ENCODE assay signal across 10 cellular contexts in genomic region chr9:72557549-72557948, GRCh38. TPM values are rescaled to one million over a fixed set of nuclear protein-coding genes. Genes with fewer than 3 reads are reported as not detected.
DNase-seq lines count a peak whose midpoint lies in the region; ATAC-seq and TF ChIP-seq lines count a peak whose summit lies in the region.
"Had no signal": no experiment of that assay in that cellular context is flagged by ENCODE, and none has a peak within 500 bp of the region (broad histone marks: within the 10 kb centered on the region; RNA-seq: fewer than 3 reads in every experiment).

No MANE protein-coding gene starts in this region.

- ATAC-seq in GM21786 (IDR thresholded peaks at IDR 0.05; ENCODE audit: unreplicated experiment), result no peak

- no peaks in the 10 kb centered on the region for H3K36me3 ChIP-seq in OCI-LY7 (ENCODE audit: insufficient read depth, low read length)
- H3K36me3 ChIP-seq: thoracic aorta had no signal

- no TSS peak for BruUV-seq in OCI-LY7 (replicated peaks; lab: Mats Ljungman, UMichigan)

- H3K4me3 ChIP-seq in OCI-LY7 (ENCODE audit: low read depth, low read length, poor library complexity, severe bottlenecking), result no peak overlapping the region
- H3K4me3 ChIP-seq: thoracic aorta had no signal

- CTCF ChIA-PET in OCI-LY7 (lab: Charles Lee; ENCODE audit: unreplicated experiment), result no interaction called here

- intact Hi-C loops in OCI-LY7 (cut with micrococcal nuclease; ENCODE audit: unreplicated experiment), result no loop called here

- H3K4me2 ChIP-seq in OCI-LY7 (ENCODE audit: low read length), result no peak overlapping the region

- H3K9me2 ChIP-seq in OCI-LY7 (ENCODE audit: insufficient read depth, low read length), result no peaks in the 10 kb centered on the region

- H3K79me2 ChIP-seq in OCI-LY7 (ENCODE audit: insufficient read depth, low read depth, low read length), result no peaks in the 10 kb centered on the region

- H2AFZ ChIP-seq in OCI-LY7 (ENCODE audit: low read length), result no peak overlapping the region

- H4K20me1 ChIP-seq in OCI-LY7 (ENCODE audit: insufficient read depth, low read length), result no peaks in the 10 kb centered on the region

- TF ChIP-seq CTCF in OCI-LY7 (conservative IDR thresholded peaks at IDR 0.05; ENCODE audit: low read length), result no peak

- no peak overlapping the region for H3K27ac ChIP-seq in OCI-LY7 (ENCODE audit: low read depth, low read length, poor library complexity, severe bottlenecking)
- H3K27ac ChIP-seq: thoracic aorta had no signal

- H3K4me1 ChIP-seq in OCI-LY7 (ENCODE audit: insufficient read depth, low read length, poor library complexity, severe bottlenecking), result no peaks in the 10 kb centered on the region

- peak; percentile 6 to 41 for DNase-seq in activated CD4-positive, alpha-beta T cell treated with anti-CD3 and anti-CD28 coated beads for 24 hours (ENCODE audit: low read depth in 2 of 2)
- DNase-seq in activated CD4-positive, alpha-beta T cell treated with anti-CD3 and anti-CD28 coated beads for 1 hour, result no peak
- peak; percentile 56 for DNase-seq in activated CD8-positive, alpha-beta memory T cell treated with anti-CD3 and anti-CD28 coated beads, Interleukin-2, amount 50 U/mL, for 48 hours
- DNase-seq in glomerular endothelial cell (ENCODE audit: extremely low read depth, low read depth, low spot score) (peak; percentile 52), OCI-LY7 (ENCODE audit: low spot score) (no peak), NCI-H526 (lab: John Stamatoyannopoulos, UW) (no peak)
- DNase-seq in stimulated activated CD4-positive, alpha-beta T cell treated with anti-CD3 and anti-CD28 coated beads, TNF-alpha, amount 100 ng/mL, for 4 hours (ENCODE audit: low read depth in 3 of 3), result peak; percentile 4 to 36 (median 21)

- no peaks in the 10 kb centered on the region for H3K9me3 ChIP-seq in OCI-LY7 (ENCODE audit: low read length)
- H3K9me3 ChIP-seq: thoracic aorta had no signal

- POLR2A ChIA-PET in OCI-LY7 (lab: Charles Lee), result interaction anchor here (0.6 kb wide), 1 partner anchor 400 kb away, joined by 4 read pairs; no protein-coding TSS in a partner anchor

RNA-seq across cellular contexts. Expression of gene TMC1, which starts 36.1 kb away (rescaled TPM):
- total RNA-seq in glomerular endothelial cell, result 0.23 and 0.82 TPM in 2 replicates
- total RNA-seq in OCI-LY7 (2014; rRNA removed; shearing (Covaris generic)), result not detected in 2 replicates
- not detected in 2 replicates for total RNA-seq in OCI-LY7 (2022)
- total RNA-seq: CD4-positive, alpha-beta T cell; thoracic aorta had no signal

Comparison
In these comparisons a context has a peak if more than half of its experiments do, and no peak if none do; other contexts are left out.
1. DNase-seq: peak in activated CD4-positive, alpha-beta T cell treated with anti-CD3 and anti-CD28 coated beads for 24 hours (2 of 2), activated CD8-positive, alpha-beta memory T cell treated with anti-CD3 and anti-CD28 coated beads, Interleukin-2, amount 50 U/mL, for 48 hours (single experiment), glomerular endothelial cell (single experiment) and stimulated activated CD4-positive, alpha-beta T cell treated with anti-CD3 and anti-CD28 coated beads, TNF-alpha, amount 100 ng/mL, for 4 hours (3 of 3); none in activated CD4-positive, alpha-beta T cell treated with anti-CD3 and anti-CD28 coated beads for 1 hour (single experiment), OCI-LY7 (single experiment) and NCI-H526 (0 of 2).